Comparison of ENCODE assay signal across 25 cellular contexts in the genomic region with DNA sequence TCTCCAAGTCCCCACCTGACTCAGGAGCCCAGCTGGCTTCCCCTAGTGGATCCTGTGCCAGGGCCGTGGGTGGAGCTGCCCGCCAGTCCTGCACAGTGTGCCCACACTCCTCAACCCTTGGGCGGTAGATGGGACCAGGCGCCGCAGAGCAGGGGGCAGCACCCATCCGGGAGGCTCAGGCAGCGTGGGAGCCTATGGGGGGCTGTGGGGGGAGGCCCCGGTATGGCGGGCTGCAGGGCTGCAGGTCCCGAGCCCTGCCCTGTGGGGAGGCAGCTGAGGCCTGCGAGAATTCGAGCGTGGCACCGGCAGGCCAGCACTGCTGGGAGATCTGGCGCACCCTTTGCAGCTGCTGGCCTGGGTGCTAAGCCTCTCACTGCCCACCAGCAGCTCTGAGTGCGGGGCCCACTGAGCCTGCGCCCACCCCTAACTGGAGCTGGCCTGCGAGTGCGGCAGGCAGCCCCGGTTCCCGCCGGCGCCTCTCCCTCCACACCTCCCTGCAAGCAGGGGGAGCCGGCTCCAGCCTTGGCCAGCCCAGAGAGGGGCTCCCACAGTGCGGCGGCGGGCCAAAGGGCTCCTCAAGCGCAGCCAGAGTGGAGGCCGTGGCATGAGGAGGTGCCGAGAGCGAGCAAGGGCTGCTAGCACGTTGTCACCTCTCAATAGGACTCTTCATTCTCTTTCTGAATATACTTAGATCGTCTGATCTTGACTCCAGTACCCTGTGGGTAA.
DNase-seq lines count a peak whose midpoint lies in the region; ATAC-seq, FAIRE-seq and TF ChIP-seq lines count a peak whose summit lies in the region.
"Had no signal": no experiment of that assay in that cellular context is flagged by ENCODE, and none has a peak within 500 bp of the region (broad histone marks: within the 10 kb centered on the region; RNA-seq: fewer than 3 reads in every experiment).

No MANE protein-coding gene starts in this region.

- in situ Hi-C loops in gastrocnemius medialis (cut with MboI; ENCODE audit: low sequenced_read_pairs in 4 of 4) = no loop called here

- no peaks in the 10 kb centered on the region for H3K36me3 Mint-ChIP-seq in stimulated activated memory B cell treated with anti-CD40 and anti-IgM and Interleukin-4, amounts not matched to agents 10 μg/mL and 1 μg/mL and 100 μg/mL, for 72 hours
- H3K36me3 Mint-ChIP-seq in GM23338 (ENCODE audit: low read depth) = peaks cover 21% of the 10 kb centered on the region
- H3K36me3 Mint-ChIP-seq: CD14-positive monocyte had no signal

- H3K4me3 Mint-ChIP-seq in stimulated activated memory B cell treated with anti-CD40 and anti-IgM and Interleukin-4, amounts not matched to agents 10 μg/mL and 1 μg/mL and 100 μg/mL, for 72 hours = no peak overlapping the region
- H3K4me3 Mint-ChIP-seq in GM23338 = no peak overlapping the region
- H3K4me3 Mint-ChIP-seq: CD14-positive monocyte; CD4-positive, alpha-beta T cell; CD8-positive, alpha-beta memory T cell; HFFc6 had no signal

- H3K27ac ChIP-seq in kidney (ENCODE audit: low read depth in 2 of 2, low read length in 2 of 2) (no peak overlapping the region), aorta (ENCODE audit: low read depth in 1 of 2, low read length in 2 of 2) (no peak overlapping the region), gastrocnemius medialis (no peak overlapping the region), GM23338 (ENCODE audit: low read depth) (no peak overlapping the region)
- H3K27ac ChIP-seq: 22Rv1; BLaER1 treated with 17β-estradiol and CSF1 and Interleukin-3, amounts not matched to agents 10 nM and 100 nM had no signal

- no peaks in the 10 kb centered on the region for H3K9me2 ChIP-seq in GM23338 (ENCODE audit: insufficient read depth)

- no peak for TF ChIP-seq CTCF in kidney (IDR thresholded peaks at IDR 0.05; ENCODE audit: borderline replicate concordance, extremely low read depth, insufficient read depth)
- no peak for TF ChIP-seq CTCF in gastrocnemius medialis (IDR thresholded peaks at IDR 0.05 in 4 of 5, conservative IDR thresholded peaks at IDR 0.05 in 1 of 5)
- TF ChIP-seq CTCF in GM23338 (conservative IDR thresholded peaks at IDR 0.05; ENCODE audit: low read depth in 2 of 2) = no peak

- no peak for TF ChIP-seq POLR2A in gastrocnemius medialis (IDR thresholded peaks at IDR 0.05)

- no peak overlapping the region for H3K27ac Mint-ChIP-seq in stimulated activated memory B cell treated with anti-CD40 and anti-IgM and Interleukin-4, amounts not matched to agents 10 μg/mL and 1 μg/mL and 100 μg/mL, for 72 hours
- no peak overlapping the region for H3K27ac Mint-ChIP-seq in GM23338
- H3K27ac Mint-ChIP-seq: CD14-positive monocyte; CD4-positive, alpha-beta T cell; CD8-positive, alpha-beta memory T cell; HFFc6 had no signal

- H3K9me3 ChIP-seq in kidney (ENCODE audit: control insufficient read depth in 1 of 2, low read length in 2 of 2) (no peaks in the 10 kb centered on the region), aorta (ENCODE audit: control insufficient read depth, low read length) (no peaks in the 10 kb centered on the region), gastrocnemius medialis (no peaks in the 10 kb centered on the region)
- H3K9me3 ChIP-seq: BE2C, HAP-1 had no signal

- ATAC-seq in stimulated activated memory B cell treated with anti-CD40 and anti-IgM and Interleukin-4, amounts not matched to agents 10 μg/mL and 1 μg/mL and 100 μg/mL, for 72 hours = peak; percentile 47
- ATAC-seq in aorta (ENCODE audit: low FRiP score) (peak; percentile 15), gastrocnemius medialis (no peak), GM23338 (no peak)
- ATAC-seq: GM12878 had no signal

- H3K4me3 ChIP-seq in kidney (ENCODE audit: low read length in 2 of 2) = no peak overlapping the region
- H3K4me3 ChIP-seq in aorta (ENCODE audit: low read length in 2 of 2) = no peak overlapping the region
- H3K4me3 ChIP-seq in gastrocnemius medialis = no peak overlapping the region
- no peak overlapping the region for H3K4me3 ChIP-seq in GM23338
- H3K4me3 ChIP-seq: BLaER1 treated with 17β-estradiol and CSF1 and Interleukin-3, amounts not matched to agents 10 nM and 100 nM; GM12878; HAP-1 had no signal

- H3K4me1 ChIP-seq in kidney (ENCODE audit: control insufficient read depth in 1 of 2, insufficient read depth in 1 of 2, low read depth in 1 of 2, low read length in 2 of 2) = no peaks in the 10 kb centered on the region
- no peaks in the 10 kb centered on the region for H3K4me1 ChIP-seq in aorta (ENCODE audit: control insufficient read depth in 1 of 2, insufficient read depth in 2 of 2, low read length in 2 of 2)
- no peaks in the 10 kb centered on the region for H3K4me1 ChIP-seq in gastrocnemius medialis
- H3K4me1 ChIP-seq in GM23338 (ENCODE audit: insufficient read depth) = no peaks in the 10 kb centered on the region
- H3K4me1 ChIP-seq: BE2C; BLaER1 treated with 17β-estradiol and CSF1 and Interleukin-3, amounts not matched to agents 10 nM and 100 nM; HAP-1 had no signal

- H3K27me3 ChIP-seq in aorta (ENCODE audit: control insufficient read depth in 1 of 2, insufficient read depth in 2 of 2, low read length in 1 of 2) (no peaks in the 10 kb centered on the region), gastrocnemius medialis (no peaks in the 10 kb centered on the region), GM23338 (ENCODE audit: insufficient read depth) (no peaks in the 10 kb centered on the region)
- H3K27me3 ChIP-seq: BE2C; BLaER1 treated with 17β-estradiol and CSF1 and Interleukin-3, amounts not matched to agents 10 nM and 100 nM had no signal

- no peaks in the 10 kb centered on the region for H4K20me1 ChIP-seq in GM23338 (replicated peaks; ENCODE audit: insufficient read depth)
- H4K20me1 ChIP-seq: BLaER1 treated with 17β-estradiol and CSF1 and Interleukin-3, amounts not matched to agents 10 nM and 100 nM had no signal

- H3K4me1 Mint-ChIP-seq in stimulated activated memory B cell treated with anti-CD40 and anti-IgM and Interleukin-4, amounts not matched to agents 10 μg/mL and 1 μg/mL and 100 μg/mL, for 72 hours = no peaks in the 10 kb centered on the region
- no peaks in the 10 kb centered on the region; the same call in 2 of the 3 replicates for H3K4me1 Mint-ChIP-seq in GM23338
- H3K4me1 Mint-ChIP-seq: CD8-positive, alpha-beta memory T cell had no signal

- no peak overlapping the region for H3K9ac ChIP-seq in kidney (ENCODE audit: low read length in 2 of 2)
- H3K9ac ChIP-seq: BLaER1 treated with 17β-estradiol and CSF1 and Interleukin-3, amounts not matched to agents 10 nM and 100 nM had no signal

- DNase-seq in activated gamma-delta T cell (lab: John Stamatoyannopoulos, UW) (peak; percentile 3), activated gamma-delta T cell treated with Interleukin-2 at 50 U/mL for 16 hours (no peak), kidney (peak; percentile 59), aorta (no peak), gastrocnemius medialis (no peak), GM23338 (ENCODE audit: low spot score) (no peak)
- DNase-seq: BE2C; CD4-positive, alpha-beta T cell; CD8-positive, alpha-beta memory T cell; DMS 273 treated with DMSO at 0.1 percent for 48 hours; DMS79; EL; GDM1; GOT3; HFFc6 had no signal

- FAIRE-seq in kidney (lab: Jason Lieb, UNC) = no peak
- FAIRE-seq: A204.1, D721Med, GM12878, GM19239, H54 had no signal

- H3K9me3 Mint-ChIP-seq in stimulated activated memory B cell treated with anti-CD40 and anti-IgM and Interleukin-4, amounts not matched to agents 10 μg/mL and 1 μg/mL and 100 μg/mL, for 72 hours = peaks cover 6% of the 10 kb centered on the region
- peaks cover 42% of the 10 kb centered on the region for H3K9me3 Mint-ChIP-seq in GM23338
- H3K9me3 Mint-ChIP-seq: CD4-positive, alpha-beta T cell; HFFc6 had no signal

- no peaks in the 10 kb centered on the region for H3F3A ChIP-seq in GM23338 (replicated peaks; ENCODE audit: low read depth)

- H3K27me3 Mint-ChIP-seq in stimulated activated memory B cell treated with anti-CD40 and anti-IgM and Interleukin-4, amounts not matched to agents 10 μg/mL and 1 μg/mL and 100 μg/mL, for 72 hours = no peaks in the 10 kb centered on the region
- H3K27me3 Mint-ChIP-seq in GM23338 (ENCODE audit: insufficient read depth, low read depth, poor library complexity) = no peaks in the 10 kb centered on the region
- H3K27me3 Mint-ChIP-seq: CD4-positive, alpha-beta T cell had no signal

- H3K4me2 ChIP-seq in GM23338 = no peak overlapping the region
- H3K4me2 ChIP-seq: BLaER1 treated with 17β-estradiol and CSF1 and Interleukin-3, amounts not matched to agents 10 nM and 100 nM had no signal

- no peak overlapping the region for H2AFZ ChIP-seq in GM23338

- H3K79me2 ChIP-seq in GM23338 (replicated peaks; ENCODE audit: insufficient read depth) = no peaks in the 10 kb centered on the region

- WGBS in aorta, 2 donors = 85 to 98% methylated on average over 33 of the region's 33 CpGs

- intact Hi-C loops in kidney (cut with DNase I) (no loop called here), aorta (cut with DNase I) (no loop called here), gastrocnemius medialis (cut with DNase I; ENCODE audit: low total_unique reads) (no loop called here)

- H3K36me3 ChIP-seq in kidney (ENCODE audit: control insufficient read depth in 1 of 2, insufficient read depth in 2 of 2, low read length in 2 of 2) (no peaks in the 10 kb centered on the region), aorta (ENCODE audit: control insufficient read depth in 1 of 2, insufficient read depth in 2 of 2, low read length in 1 of 2) (no peaks in the 10 kb centered on the region), gastrocnemius medialis (no peaks in the 10 kb centered on the region), GM23338 (ENCODE audit: insufficient read depth) (0 out of 2 replicates have a peak, but pooled peaks cover 12% of the 10 kb centered on the region)
- H3K36me3 ChIP-seq: BE2C; BLaER1 treated with 17β-estradiol and CSF1 and Interleukin-3, amounts not matched to agents 10 nM and 100 nM; HAP-1 had no signal

Comparison
In these comparisons a context has a peak if more than half of its experiments do, and no peak if none do; other contexts are left out.
1. DNase-seq: peak in activated gamma-delta T cell (single experiment) and kidney (single experiment); none in activated gamma-delta T cell treated with Interleukin-2 at 50 U/mL for 16 hours (single experiment), aorta (0 of 2), gastrocnemius medialis (0 of 2) and GM23338 (single experiment).
2. ATAC-seq: peak in stimulated activated memory B cell treated with anti-CD40 and anti-IgM and Interleukin-4, amounts not matched to agents 10 μg/mL and 1 μg/mL and 100 μg/mL, for 72 hours (single experiment) and aorta (single experiment); none in gastrocnemius medialis (0 of 2) and GM23338 (single experiment).